Comparison of ENCODE assay signal across 1 cellular context in genomic region chr3:32010699-32011098, GRCh38. TPM values are rescaled to one million over a fixed set of nuclear protein-coding genes. Genes with fewer than 3 reads are reported as not detected.
"Had no signal": no experiment of that assay in that cellular context is flagged by ENCODE, and none has a peak within 500 bp of the region (broad histone marks: within the 10 kb centered on the region; RNA-seq: fewer than 3 reads in every experiment).

No MANE protein-coding gene starts in this region.

RNA-seq across cellular contexts. Expression of gene ZNF860, which starts 29.1 kb away (rescaled TPM):
- polyA plus RNA-seq: naive thymus-derived CD8-positive, alpha-beta T cell had no signal
